8 cellular contexts compared by ENCODE assay signal in the genomic region with DNA sequence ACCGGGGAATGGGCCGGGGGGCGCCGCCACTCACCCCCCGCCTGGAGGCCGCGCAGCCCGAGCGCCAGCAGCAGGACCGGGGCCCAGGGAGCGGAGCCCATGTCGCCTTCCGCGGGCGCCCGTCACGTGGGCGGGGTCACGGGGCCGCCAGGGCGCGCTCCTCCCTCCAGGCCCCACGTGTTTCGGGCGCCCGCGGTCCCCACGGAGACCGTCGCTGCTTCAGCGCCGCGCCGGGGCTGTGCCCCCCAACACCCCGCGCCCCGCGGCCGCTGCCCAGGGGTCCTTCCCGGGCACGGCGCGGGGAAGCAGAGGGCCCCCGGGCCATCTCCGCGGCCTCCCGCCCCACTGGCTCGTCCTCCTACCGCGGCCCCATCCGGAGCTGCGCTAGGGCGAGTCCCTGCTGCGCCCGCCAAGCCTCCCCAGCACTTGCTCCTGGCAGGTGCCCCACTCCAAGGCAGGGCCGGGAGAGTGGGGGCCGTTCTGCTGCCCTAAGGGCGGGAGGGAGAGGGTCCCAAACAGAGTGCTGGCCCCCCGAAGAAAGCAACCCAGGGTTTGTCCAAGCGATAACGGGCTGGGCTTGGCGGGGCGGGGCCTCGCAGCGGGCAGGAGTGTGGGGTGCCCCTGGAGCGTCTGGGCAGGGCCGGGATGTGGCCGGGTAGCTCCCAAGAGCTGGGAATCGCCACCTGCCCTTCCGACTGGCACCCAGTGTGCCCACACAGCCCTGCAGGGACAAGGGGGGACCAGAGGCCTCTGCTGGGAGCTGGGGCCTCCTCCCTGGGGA. TPM values are rescaled to one million over a fixed set of nuclear protein-coding genes. Genes with fewer than 3 reads are reported as not detected.
DNase-seq lines count a peak whose midpoint lies in the region; ATAC-seq and TF ChIP-seq lines count a peak whose summit lies in the region.

A gene (minus strand): TSS at position 121 of the 781 bp plus-strand sequence. CDS start 20 bp downstream, at position 101.

- H3K36me3 ChIP-seq in SJCRH30 (0 out of 2 replicates have a peak, but pooled peaks cover 3% of the 10 kb centered on the region), parathyroid adenoma (ENCODE audit: control insufficient read depth, insufficient read depth, low read length) (no peaks in the 10 kb centered on the region), thymus (ENCODE audit: control insufficient read depth, insufficient read depth) (peaks cover 31% of the 10 kb centered on the region)

- TF ChIP-seq CTCF in parathyroid adenoma (IDR thresholded peaks at IDR 0.05) = no peak

- no peak within 1 kb of the TSS for H3K9ac ChIP-seq in parathyroid adenoma

- peaks cover 8% of the 10 kb centered on the region; the same call in 1 of the 2 replicates for H3K4me1 ChIP-seq in SJCRH30
- peaks cover 3% of the 10 kb centered on the region for H3K4me1 ChIP-seq in parathyroid adenoma
- H3K4me1 ChIP-seq in thymus (ENCODE audit: control insufficient read depth, insufficient read depth, low read length) = peaks cover 3% of the 10 kb centered on the region

- H3K36me3 Mint-ChIP-seq in activated naive CD4-positive, alpha-beta T cell treated with anti-CD3 and anti-CD28 coated beads for 36 hours (ENCODE audit: low read depth) = peaks cover 6% of the 10 kb centered on the region

- no peaks in the 10 kb centered on the region for H3K9me3 Mint-ChIP-seq in activated naive CD4-positive, alpha-beta T cell treated with anti-CD3 and anti-CD28 coated beads for 36 hours

- no peaks in the 10 kb centered on the region for H3K27me3 Mint-ChIP-seq in activated naive CD4-positive, alpha-beta T cell treated with anti-CD3 and anti-CD28 coated beads for 36 hours (ENCODE audit: low read depth)

- CTCF ChIA-PET in activated naive CD4-positive, alpha-beta T cell treated with anti-CD3 and anti-CD28 coated beads for 36 hours (lab: Charles Lee) = interaction anchor here (0.9 to 1.4 kb wide), 5 partner anchors 11 to 121 kb away, joined by 3 to 8 read pairs (median 4); a partner anchor contains a TSS

- H3K4me3 ChIP-seq in SJCRH30 (peak within 1 kb of the TSS; percentile 62), parathyroid adenoma (ENCODE audit: low read depth, low read length) (peak within 1 kb of the TSS; percentile 62), thymus (ENCODE audit: low read length) (peak within 1 kb of the TSS; percentile 88)

- intact Hi-C loops in activated naive CD4-positive, alpha-beta T cell treated with anti-CD3 and anti-CD28 coated beads for 36 hours (cut with micrococcal nuclease) = loop anchor here (1.0 to 5.0 kb wide), 2 partner anchors 20 to 62 kb away; no protein-coding TSS in a partner anchor

- peak; percentile 70 for ATAC-seq in GM19035 (IDR thresholded peaks at IDR 0.05; ENCODE audit: unreplicated experiment)
- ATAC-seq in HG03565 (IDR thresholded peaks at IDR 0.05; ENCODE audit: unreplicated experiment) = peak; percentile 59

- 6% methylated on average over 70 of the region's 70 CpGs for WGBS in thymus

- peak; percentile 94 for DNase-seq in AG20443 (ENCODE audit: low spot score)
- DNase-seq in SJCRH30 = peak in 1 of 2 experiments; percentile 55
- peak; percentile 74 for DNase-seq in activated naive CD4-positive, alpha-beta T cell treated with anti-CD3 and anti-CD28 coated beads for 36 hours
- peak; percentile 47 for DNase-seq in glomerular visceral epithelial cell (ENCODE audit: extremely low spot score)

- peaks cover 14% of the 10 kb centered on the region for H3K4me1 Mint-ChIP-seq in activated naive CD4-positive, alpha-beta T cell treated with anti-CD3 and anti-CD28 coated beads for 36 hours (ENCODE audit: low read depth)

- H3K9me3 ChIP-seq in SJCRH30 (replicated peaks) = no peaks in the 10 kb centered on the region
- no peaks in the 10 kb centered on the region for H3K9me3 ChIP-seq in parathyroid adenoma (ENCODE audit: control insufficient read depth, low read length)
- H3K9me3 ChIP-seq in thymus (ENCODE audit: control insufficient read depth) = no peaks in the 10 kb centered on the region

- H3K79me2 ChIP-seq in parathyroid adenoma = no peaks in the 10 kb centered on the region

- H3K4me3 Mint-ChIP-seq in activated naive CD4-positive, alpha-beta T cell treated with anti-CD3 and anti-CD28 coated beads for 36 hours = peak within 1 kb of the TSS; percentile 73

- H3K27ac Mint-ChIP-seq in activated naive CD4-positive, alpha-beta T cell treated with anti-CD3 and anti-CD28 coated beads for 36 hours = no peak within 1 kb of the TSS

- H2AFZ ChIP-seq in parathyroid adenoma = peak within 1 kb of the TSS; percentile 76

- peak within 1 kb of the TSS; percentile 98 for H3K4me2 ChIP-seq in parathyroid adenoma (ENCODE audit: low read length)

- no peak within 1 kb of the TSS for H3K27ac ChIP-seq in SJCRH30
- H3K27ac ChIP-seq in parathyroid adenoma = no peak within 1 kb of the TSS
- H3K27ac ChIP-seq in thymus (ENCODE audit: low read depth) = peak within 1 kb of the TSS; percentile 42

- H3K27me3 ChIP-seq in SJCRH30 (peaks cover 14% of the 10 kb centered on the region; the same call in 1 of the 2 replicates), parathyroid adenoma (ENCODE audit: control insufficient read depth, insufficient read depth, low read length) (no peaks in the 10 kb centered on the region), thymus (ENCODE audit: control insufficient read depth, insufficient read depth) (peaks cover 2% of the 10 kb centered on the region)

RNA-seq across cellular contexts. Expression of the gene that starts here (rescaled TPM):
- 12.6 and 13.4 TPM in 2 replicates for total RNA-seq in SJCRH30 (2014; rRNA removed; shearing (Covaris generic))
- total RNA-seq in activated naive CD4-positive, alpha-beta T cell treated with anti-CD3 and anti-CD28 coated beads for 36 hours = 100 to 1,000 TPM; 162 to 167 TPM
- polyA plus RNA-seq in thymus = 476 TPM

Comparison
In these comparisons a context has a peak if more than half of its experiments do, and no peak if none do; other contexts are left out.
1. RNA of the gene that starts here (total RNA-seq): 162 to 167 TPM in activated naive CD4-positive, alpha-beta T cell treated with anti-CD3 and anti-CD28 coated beads for 36 hours; 12.6 to 13.4 TPM in SJCRH30; every median in the first group is over 10 times any median in the second.
2. Peak in every context shown above with its lines, with median percentiles within 50 percentile points of each other: H3K4me3 ChIP-seq.